Comparison of ENCODE assay signal across 1 cellular context in the genomic region with DNA sequence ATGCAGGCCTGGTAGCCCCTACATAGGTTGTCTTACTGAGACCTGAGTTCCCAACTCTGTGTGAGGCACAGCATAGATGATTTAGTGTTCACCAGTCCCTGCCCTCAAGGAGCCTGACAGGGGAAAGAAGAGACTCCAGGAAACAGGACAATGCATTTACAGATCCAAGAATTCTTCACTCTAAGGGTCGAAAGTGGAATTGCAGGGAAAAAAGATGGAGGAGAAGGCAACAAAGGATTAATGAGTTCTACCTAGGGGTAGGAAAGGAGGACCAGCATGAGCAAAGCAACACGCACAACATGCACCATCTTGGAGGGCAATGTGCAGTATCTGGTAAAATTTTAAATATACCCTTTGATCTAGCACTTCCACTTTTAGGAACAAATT.
A peak's percentile ranks its signal among the peaks of the same experiment; 100 is the strongest.
TF ChIP-seq lines count a peak whose summit lies in the region.

No MANE protein-coding gene starts in this region.

TF ChIP-seq in HepG2, 621 proteins besides CTCF, POLR2A, EP300 and RAD21:
- TF ChIP-seq ZNF883 (CRISPR knock-in tag; IDR thresholded peaks at IDR 0.05; ENCODE audit: not compliant biosample characterization) (peak; percentile 37), SALL2 (CRISPR knock-in tag; IDR thresholded peaks at IDR 0.05) (no peak), ZNF451 (CRISPR knock-in tag; IDR thresholded peaks at IDR 0.05) (no peak), ZSCAN21 (CRISPR knock-in tag; IDR thresholded peaks at IDR 0.05; ENCODE audit: borderline replicate concordance) (no peak), TBX2 (CRISPR knock-in tag; IDR thresholded peaks at IDR 0.05; ENCODE audit: borderline replicate concordance) (0 out of 2 replicates have a peak, but pooled peaks have one; percentile 14), FOXO1 (CRISPR knock-in tag; IDR thresholded peaks at IDR 0.05) (peak; percentile 9; the same call in 1 of the 2 replicates), MEF2D (CRISPR knock-in tag; IDR thresholded peaks at IDR 0.05) (0 out of 2 replicates have a peak, but pooled peaks have one; percentile 49), ZNF44 (CRISPR knock-in tag; IDR thresholded peaks at IDR 0.05) (0 out of 2 replicates have a peak, but pooled peaks have one; percentile 34), ZNF256 (CRISPR knock-in tag; conservative IDR thresholded peaks at IDR 0.05) (no peak), ZNF335 (CRISPR knock-in tag; IDR thresholded peaks at IDR 0.05) (no peak), ZSCAN20 (CRISPR knock-in tag; IDR thresholded peaks at IDR 0.05; ENCODE audit: borderline replicate concordance) (no peak), ZNF619 (CRISPR knock-in tag; IDR thresholded peaks at IDR 0.05) (no peak), PAF1 (CRISPR knock-in tag; IDR thresholded peaks at IDR 0.05) (0 out of 2 replicates have a peak, but pooled peaks have one; percentile 59), SP4 (CRISPR knock-in tag; IDR thresholded peaks at IDR 0.05) (no peak)
- TF ChIP-seq, protein P1, sequence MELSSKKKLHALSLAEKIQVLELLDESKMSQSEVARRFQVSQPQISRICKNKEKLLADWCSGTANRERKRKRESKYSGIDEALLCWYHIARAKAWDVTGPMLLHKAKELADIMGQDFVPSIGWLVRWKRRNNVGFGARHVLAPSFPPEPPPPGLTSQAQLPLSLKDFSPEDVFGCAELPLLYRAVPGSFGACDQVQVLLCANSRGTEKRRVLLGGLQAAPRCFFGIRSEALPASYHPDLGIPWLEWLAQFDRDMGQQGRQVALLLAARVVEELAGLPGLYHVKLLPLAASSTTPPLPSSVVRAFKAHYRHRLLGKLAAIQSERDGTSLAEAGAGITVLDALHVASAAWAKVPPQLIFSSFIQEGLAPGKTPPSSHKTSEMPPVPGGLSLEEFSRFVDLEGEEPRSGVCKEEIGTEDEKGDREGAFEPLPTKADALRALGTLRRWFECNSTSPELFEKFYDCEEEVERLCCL (CRISPR knock-in tag; IDR thresholded peaks at IDR 0.05; ENCODE audit: borderline replicate concordance) = 0 out of 2 replicates have a peak, but pooled peaks have one; percentile 36
- TF ChIP-seq, protein P2, sequence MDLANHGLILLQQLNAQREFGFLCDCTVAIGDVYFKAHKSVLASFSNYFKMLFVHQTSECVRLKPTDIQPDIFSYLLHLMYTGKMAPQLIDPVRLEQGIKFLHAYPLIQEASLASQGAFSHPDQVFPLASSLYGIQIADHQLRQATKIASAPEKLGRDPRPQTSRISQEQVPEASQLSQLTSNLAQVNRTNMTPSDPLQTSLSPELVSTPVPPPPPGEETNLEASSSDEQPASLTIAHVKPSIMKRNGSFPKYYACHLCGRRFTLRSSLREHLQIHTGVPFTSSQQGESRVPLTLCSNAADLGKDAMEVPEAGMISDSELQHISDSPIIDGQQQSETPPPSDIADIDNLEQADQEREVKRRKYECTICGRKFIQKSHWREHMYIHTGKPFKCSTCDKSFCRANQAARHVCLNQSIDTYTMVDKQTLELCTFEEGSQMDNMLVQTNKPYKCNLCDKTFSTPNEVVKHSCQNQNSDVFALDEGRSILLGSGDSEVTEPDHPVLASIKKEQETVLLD (CRISPR knock-in tag; IDR thresholded peaks at IDR 0.05; ENCODE audit: low read depth) = no peak
- TF ChIP-seq, protein P3, sequence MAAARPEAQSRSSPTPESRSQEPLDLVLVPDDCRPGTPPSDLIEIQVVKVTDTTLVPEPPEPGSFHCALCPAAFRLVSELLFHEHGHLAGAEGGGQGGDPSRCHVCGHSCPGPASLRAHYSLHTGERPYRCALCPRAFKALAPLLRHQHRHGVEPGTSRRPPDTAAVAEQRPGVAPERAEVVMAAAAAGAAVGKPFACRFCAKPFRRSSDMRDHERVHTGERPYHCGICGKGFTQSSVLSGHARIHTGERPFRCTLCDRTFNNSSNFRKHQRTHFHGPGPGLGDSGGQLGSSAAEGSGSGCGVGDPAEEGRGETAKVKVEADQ (CRISPR knock-in tag; IDR thresholded peaks at IDR 0.05; ENCODE audit: borderline replicate concordance) = 0 out of 2 replicates have a peak, but pooled peaks have one; percentile 49
- TF ChIP-seq, protein P4, sequence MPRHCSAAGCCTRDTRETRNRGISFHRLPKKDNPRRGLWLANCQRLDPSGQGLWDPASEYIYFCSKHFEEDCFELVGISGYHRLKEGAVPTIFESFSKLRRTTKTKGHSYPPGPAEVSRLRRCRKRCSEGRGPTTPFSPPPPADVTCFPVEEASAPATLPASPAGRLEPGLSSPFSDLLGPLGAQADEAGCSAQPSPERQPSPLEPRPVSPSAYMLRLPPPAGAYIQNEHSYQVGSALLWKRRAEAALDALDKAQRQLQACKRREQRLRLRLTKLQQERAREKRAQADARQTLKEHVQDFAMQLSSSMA (CRISPR knock-in tag; IDR thresholded peaks at IDR 0.05) = no peak
- TF ChIP-seq, protein P5, sequence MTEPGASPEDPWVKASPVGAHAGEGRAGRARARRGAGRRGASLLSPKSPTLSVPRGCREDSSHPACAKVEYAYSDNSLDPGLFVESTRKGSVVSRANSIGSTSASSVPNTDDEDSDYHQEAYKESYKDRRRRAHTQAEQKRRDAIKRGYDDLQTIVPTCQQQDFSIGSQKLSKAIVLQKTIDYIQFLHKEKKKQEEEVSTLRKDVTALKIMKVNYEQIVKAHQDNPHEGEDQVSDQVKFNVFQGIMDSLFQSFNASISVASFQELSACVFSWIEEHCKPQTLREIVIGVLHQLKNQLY (CRISPR knock-in tag; IDR thresholded peaks at IDR 0.05) = no peak
